In genomic region chr12:109775172-109775881, GRCh38 we compare ENCODE assay signal across 8 cellular contexts. TPM values are rescaled to one million over a fixed set of nuclear protein-coding genes. Genes with fewer than 3 reads are reported as not detected.
DNase-seq lines count a peak whose midpoint lies in the region; ATAC-seq, FAIRE-seq and TF ChIP-seq lines count a peak whose summit lies in the region.

No MANE protein-coding gene starts in this region.

- TF ChIP-seq CTCF in WI38 (IDR thresholded peaks at IDR 0.05; ENCODE audit: low read depth, low read length) (peak; percentile 95), mammary epithelial cell (conservative IDR thresholded peaks at IDR 0.05 in 1 of 2, IDR thresholded peaks at IDR 0.05 in 1 of 2; ENCODE audit: extremely low read depth in 1 of 2, insufficient read depth in 1 of 2, low read depth in 1 of 2, low read length in 2 of 2) (peak; percentile 94 to 97), kidney (IDR thresholded peaks at IDR 0.05; ENCODE audit: borderline replicate concordance, extremely low read depth, insufficient read depth) (peak; percentile 76)

- in situ Hi-C loops in mammary epithelial cell (cut with MboI; ENCODE audit: low sequenced_read_pairs in 2 of 2) = loop anchor here (5.0 to 10.0 kb wide), 3 partner anchors 183 to 351 kb away; no protein-coding TSS in a partner anchor

- FAIRE-seq in kidney (lab: Jason Lieb, UNC) = no peak

- no peaks in the 10 kb centered on the region for H4K20me1 ChIP-seq in mammary epithelial cell (ENCODE audit: insufficient read depth, low read length)

- H3K79me2 ChIP-seq in mammary epithelial cell (ENCODE audit: insufficient read depth, low read length) = no peaks in the 10 kb centered on the region

- DNase-seq in NOMO-1 treated with DMSO at 0.1 percent for 48 hours (lab: John Stamatoyannopoulos, UW; ENCODE audit: unreplicated experiment) (peak; percentile 39), NOMO-1 treated with dmso at 0.1 percent for 144 hours (lab: John Stamatoyannopoulos, UW; ENCODE audit: unreplicated experiment) (no peak), NCI-H2029 (lab: John Stamatoyannopoulos, UW) (peak; percentile 57), mammary epithelial cell (peak; percentile 52), kidney (peak; percentile 85)
- peak; percentile 43 to 63 (median 58) for DNase-seq in stimulated activated CD4-positive, alpha-beta T cell treated with anti-CD3 and anti-CD28 coated beads, Interleukin-1b, Interleukin-23, amount 100 ng/mL, for 24 hours (ENCODE audit: low read depth in 4 of 4, low spot score in 1 of 4)

- no peak overlapping the region for H3K27ac ChIP-seq in mammary epithelial cell (ENCODE audit: insufficient read depth, low read depth, low read length)
- no peak overlapping the region for H3K27ac ChIP-seq in kidney (ENCODE audit: low read depth in 2 of 2, low read length in 2 of 2)

- H3K9ac ChIP-seq in mammary epithelial cell (ENCODE audit: insufficient read depth, low read length) = no peak overlapping the region
- H3K9ac ChIP-seq in kidney (ENCODE audit: low read length in 2 of 2) = no peak overlapping the region

- H3K36me3 ChIP-seq in mammary epithelial cell (ENCODE audit: insufficient read depth, low read length) = no peaks in the 10 kb centered on the region
- H3K36me3 ChIP-seq in kidney (ENCODE audit: control insufficient read depth in 1 of 2, insufficient read depth in 2 of 2, low read length in 2 of 2) = no peaks in the 10 kb centered on the region

- H3K9me3 ChIP-seq in mammary epithelial cell (replicated peaks; ENCODE audit: insufficient read depth, low read length) (peaks cover 4% of the 10 kb centered on the region), kidney (ENCODE audit: control insufficient read depth in 1 of 2, low read length in 2 of 2) (no peaks in the 10 kb centered on the region)

- H3K27me3 ChIP-seq in mammary epithelial cell (ENCODE audit: insufficient read depth, low read length) = no peaks in the 10 kb centered on the region

- H2AFZ ChIP-seq in mammary epithelial cell (ENCODE audit: low read depth, low read length) = no peak overlapping the region

- WGBS in mammary epithelial cell (ENCODE audit: low coverage, missing lambda C conversion rate) = 25% methylated on average over 9 of the region's 10 CpGs

- H3K4me1 ChIP-seq in mammary epithelial cell (ENCODE audit: insufficient read depth, low read length) (peaks cover 18% of the 10 kb centered on the region), kidney (ENCODE audit: control insufficient read depth in 1 of 2, insufficient read depth in 1 of 2, low read depth in 1 of 2, low read length in 2 of 2) (peaks cover 0 to 10% of the 10 kb centered on the region in 2 donors)

- BruUV-seq in mammary epithelial cell (replicated peaks; lab: Mats Ljungman, UMichigan) = no TSS peak

- dilution Hi-C loops in mammary epithelial cell (cut with HindIII; ENCODE audit: low sequenced_read_pairs) = loop anchor here (5.0 kb wide), 1 partner anchor 248 kb away; no protein-coding TSS in a partner anchor

- H3K4me3 ChIP-seq in WI38 (ENCODE audit: low read depth, low read length) (no peak overlapping the region), mammary epithelial cell (replicated peaks in 1 of 3; ENCODE audit: insufficient read depth in 1 of 3, low read depth in 2 of 3, low read length in 3 of 3) (no peak overlapping the region), kidney (ENCODE audit: low read length in 2 of 2) (no peak overlapping the region)

- no peak for ATAC-seq in GM21825 (IDR thresholded peaks at IDR 0.05; ENCODE audit: unreplicated experiment)

- intact Hi-C loops in mammary epithelial cell (cut with micrococcal nuclease) (loop anchor here (1.0 to 10.0 kb wide), 6 partner anchors 63 to 651 kb away; partner anchors contain the start of gene FAM222A), kidney (cut with DNase I) (loop anchor here (10.0 kb wide), 1 partner anchor 251 kb away; no protein-coding TSS in a partner anchor)

- CTCF ChIA-PET in mammary epithelial cell (lab: Charles Lee; ENCODE audit: low non-redundant PET) = interaction anchor here (0.6 to 1.0 kb wide), 3 partner anchors 177 to 347 kb away, joined by 3 to 6 read pairs (median 4); no protein-coding TSS in a partner anchor

- no peak overlapping the region for H3K4me2 ChIP-seq in mammary epithelial cell (ENCODE audit: insufficient read depth, low read depth, low read length)

RNA-seq across cellular contexts. Expression of gene TRPV4, which starts 57.9 kb away (rescaled TPM):
- total RNA-seq in mammary epithelial cell (1 to 10 TPM; 3.5 to 9.5 TPM), kidney (6.0 TPM)
- polyA plus RNA-seq in mammary epithelial cell (12.1 TPM), kidney (ENCODE audit: insufficient read depth, low read depth, low replicate concordance) (24.5 TPM)
- polyA minus RNA-seq in mammary epithelial cell = 4.7 TPM
